In genomic region chr4:25442863-25443307, GRCh38 we compare ENCODE assay signal across 18 cellular contexts.
"Had no signal": no experiment of that assay in that cellular context is flagged by ENCODE, and none has a peak within 500 bp of the region (broad histone marks: within the 10 kb centered on the region; RNA-seq: fewer than 3 reads in every experiment).

No MANE protein-coding gene starts in this region.

- H3K27ac ChIP-seq: dorsolateral prefrontal cortex, hepatocyte, pancreas, tibial nerve had no signal

- FAIRE-seq: islet of Langerhans, pancreas had no signal

- H3K4me3 ChIP-seq: dorsolateral prefrontal cortex, hepatocyte, mucosa of descending colon, pancreas, smooth muscle cell, tibial nerve had no signal

- H3K79me2 ChIP-seq: hepatocyte had no signal

- DNase-seq: cortex of kidney; dorsolateral prefrontal cortex; effector CD8-positive, alpha-beta T cell; foreskin melanocyte; kidney glomerular epithelial cell; mesendoderm; mucosa of descending colon; natural killer cell; occipital lobe; pancreas; right cardiac atrium; stimulated activated CD4-positive, alpha-beta T cell treated with anti-CD3 and anti-CD28 coated beads, Interleukin-4, amount 100 ng/mL, for 24 hours had no signal

- H2AFZ ChIP-seq: hepatocyte had no signal

- H3K27me3 ChIP-seq: dorsolateral prefrontal cortex, hepatocyte, pancreas, tibial nerve had no signal

- H3K36me3 ChIP-seq: pancreas, tibial nerve had no signal

- H3K4me2 ChIP-seq: hepatocyte, smooth muscle cell had no signal

- H3K9me3 ChIP-seq: mucosa of descending colon, pancreas, tibial nerve had no signal

- ATAC-seq: left lobe of liver; mucosa of descending colon; natural killer cell; pancreas; right cardiac atrium; stimulated activated memory B cell treated with anti-CD40 and anti-IgM and Interleukin-4, amounts not matched to agents 10 μg/mL and 1 μg/mL and 100 μg/mL, for 72 hours had no signal
